14 cellular contexts compared by ENCODE assay signal in genomic region chr18:58392336-58393000, GRCh38.
DNase-seq lines count a peak whose midpoint lies in the region; ATAC-seq and TF ChIP-seq lines count a peak whose summit lies in the region.
"Had no signal": no experiment of that assay in that cellular context is flagged by ENCODE, and none has a peak within 500 bp of the region (broad histone marks: within the 10 kb centered on the region; RNA-seq: fewer than 3 reads in every experiment).

No MANE protein-coding gene starts in this region.

- no peak for ATAC-seq in gastrocnemius medialis
- no peak for ATAC-seq in CD8-positive, alpha-beta T cell

- no peaks in the 10 kb centered on the region for H3K27me3 Mint-ChIP-seq in CD8-positive, alpha-beta T cell (ENCODE audit: low read depth)
- H3K27me3 Mint-ChIP-seq: activated naive CD4-positive, alpha-beta T cell treated with anti-CD3 and anti-CD28 coated beads, Interleukin-2, amount 50 U/mL, for 24 hours had no signal

- DNase-seq in H7 (peak; percentile 55), cerebellum (ENCODE audit: low spot score) (peak; percentile 52), islet precursor cell (peak; percentile 25), gastrocnemius medialis (no peak), NCI-H82 treated with DMSO at 0.1 percent for 48 hours (lab: John Stamatoyannopoulos, UW; ENCODE audit: unreplicated experiment) (no peak), GM20000 (ENCODE audit: low spot score) (no peak), NCI-H2081 treated with DMSO at 0.1 percent for 48 hours (lab: John Stamatoyannopoulos, UW) (no peak)
- no peak for DNase-seq in CD8-positive, alpha-beta T cell
- DNase-seq: activated CD4-positive, alpha-beta T cell treated with anti-CD3 and anti-CD28 coated beads for 48 hours; NCI-H446 treated with DMSO at 0.1 percent for 48 hours; spleen had no signal

- H3K36me3 Mint-ChIP-seq in CD8-positive, alpha-beta T cell, result no peaks in the 10 kb centered on the region

- H3K9me3 Mint-ChIP-seq in CD8-positive, alpha-beta T cell, result no peaks in the 10 kb centered on the region
- H3K9me3 Mint-ChIP-seq: activated naive CD4-positive, alpha-beta T cell treated with anti-CD3 and anti-CD28 coated beads, Interleukin-2, amount 50 U/mL, for 24 hours had no signal

- H3K4me3 Mint-ChIP-seq in CD8-positive, alpha-beta T cell, result no peak overlapping the region
- H3K4me3 Mint-ChIP-seq: activated naive CD4-positive, alpha-beta T cell treated with anti-CD3 and anti-CD28 coated beads, Interleukin-2, amount 50 U/mL, for 24 hours had no signal

- TF ChIP-seq CTCF in gastrocnemius medialis (IDR thresholded peaks at IDR 0.05 in 4 of 5, conservative IDR thresholded peaks at IDR 0.05 in 1 of 5) (no peak), GM20000 (IDR thresholded peaks at IDR 0.05; ENCODE audit: extremely low read depth, missing control alignments) (no peak)
- TF ChIP-seq CTCF in CD8-positive, alpha-beta T cell (IDR thresholded peaks at IDR 0.05), result no peak

- H3K4me1 ChIP-seq in gastrocnemius medialis, result peaks cover 20 to 42% of the 10 kb centered on the region in 2 donors
- H3K4me1 ChIP-seq in CD8-positive, alpha-beta T cell (ENCODE audit: insufficient read depth, low read length), result no peaks in the 10 kb centered on the region
- H3K4me1 ChIP-seq: SJSA1 had no signal

- no peak overlapping the region for H3K27ac Mint-ChIP-seq in CD8-positive, alpha-beta T cell
- H3K27ac Mint-ChIP-seq: activated naive CD4-positive, alpha-beta T cell treated with anti-CD3 and anti-CD28 coated beads, Interleukin-2, amount 50 U/mL, for 24 hours had no signal

- TF ChIP-seq POLR2A in gastrocnemius medialis (IDR thresholded peaks at IDR 0.05), result no peak

- H3K4me3 ChIP-seq in H7 (ENCODE audit: insufficient read depth, low read depth, low read length), result no peak overlapping the region
- no peak overlapping the region for H3K4me3 ChIP-seq in gastrocnemius medialis
- no peak overlapping the region for H3K4me3 ChIP-seq in CD8-positive, alpha-beta T cell (ENCODE audit: low read depth, low read length)
- H3K4me3 ChIP-seq: lung, SJSA1, spleen had no signal

- intact Hi-C loops in gastrocnemius medialis (cut with DNase I; ENCODE audit: low total_unique reads), result loop anchor here (10.0 kb wide), 1 partner anchor 672 kb away; no protein-coding TSS in a partner anchor
- intact Hi-C loops in CD8-positive, alpha-beta T cell (cut with DNase I, micrococcal nuclease), result no loop called here

- H3K4me1 Mint-ChIP-seq in CD8-positive, alpha-beta T cell (ENCODE audit: low read depth), result no peaks in the 10 kb centered on the region

- peak overlapping the region; percentile 11 to 91 (median 86) for H3K27ac ChIP-seq in gastrocnemius medialis
- H3K27ac ChIP-seq in CD8-positive, alpha-beta T cell (ENCODE audit: low read depth, low read length), result no peak overlapping the region
- H3K27ac ChIP-seq: SJSA1, spleen had no signal

- no peaks in the 10 kb centered on the region for H3K27me3 ChIP-seq in H7 (ENCODE audit: control insufficient read depth, insufficient read depth, low read length)
- H3K27me3 ChIP-seq in gastrocnemius medialis, result no peaks in the 10 kb centered on the region
- no peaks in the 10 kb centered on the region for H3K27me3 ChIP-seq in CD8-positive, alpha-beta T cell (ENCODE audit: insufficient read depth, low read length)
- H3K27me3 ChIP-seq: SJSA1, spleen had no signal

- in situ Hi-C loops in gastrocnemius medialis (cut with MboI; ENCODE audit: low sequenced_read_pairs in 4 of 4), result no loop called here

- POLR2A ChIA-PET in CD8-positive, alpha-beta T cell (lab: Charles Lee), result interaction anchor here (1.2 kb wide), 1 partner anchor 8 kb away, joined by 4 read pairs; no protein-coding TSS in a partner anchor

- peaks cover 23% of the 10 kb centered on the region for H3K36me3 ChIP-seq in H7 (replicated peaks; ENCODE audit: control insufficient read depth, insufficient read depth, low read length)
- H3K36me3 ChIP-seq in gastrocnemius medialis, result peaks cover 0 to 11% of the 10 kb centered on the region in 2 donors
- no peaks in the 10 kb centered on the region for H3K36me3 ChIP-seq in CD8-positive, alpha-beta T cell (ENCODE audit: insufficient read depth, low read length)

- CTCF ChIA-PET in CD8-positive, alpha-beta T cell (lab: Charles Lee), result interaction anchor here (1.7 kb wide), 1 partner anchor 10 kb away, joined by 5 read pairs; no protein-coding TSS in a partner anchor

- no peaks in the 10 kb centered on the region for H3K9me3 ChIP-seq in gastrocnemius medialis
- H3K9me3 ChIP-seq in CD8-positive, alpha-beta T cell (ENCODE audit: low read length), result no peaks in the 10 kb centered on the region
- H3K9me3 ChIP-seq: SJSA1, spleen had no signal

Comparison
In these comparisons a context has a peak if more than half of its experiments do, and no peak if none do; other contexts are left out.
1. DNase-seq: peak in H7 (single experiment), cerebellum (single experiment) and islet precursor cell (single experiment); none in gastrocnemius medialis (0 of 2), CD8-positive, alpha-beta T cell (0 of 7), NCI-H82 treated with DMSO at 0.1 percent for 48 hours (single experiment), GM20000 (single experiment) and NCI-H2081 treated with DMSO at 0.1 percent for 48 hours (single experiment).